Comparison of ENCODE assay signal across 1 cellular context in genomic region chr11:104843150-104843837, GRCh38.
TF ChIP-seq lines count a peak whose summit lies in the region.

No MANE protein-coding gene starts in this region.

TF ChIP-seq in GM12878, 131 proteins besides CTCF, POLR2A, EP300 and RAD21 (continued from another document):
- no peak for TF ChIP-seq CEBPZ (IDR thresholded peaks at IDR 0.05; ENCODE audit: low read depth, low read length)
- no peak for TF ChIP-seq SREBF2 (IDR thresholded peaks at IDR 0.05; ENCODE audit: low read length)
- no peak for TF ChIP-seq SUZ12 (IDR thresholded peaks at IDR 0.05; ENCODE audit: unreplicated experiment)
- TF ChIP-seq CEBPB (IDR thresholded peaks at IDR 0.05; ENCODE audit: borderline replicate concordance in 1 of 2, low read depth in 2 of 2, low read length in 2 of 2) = no peak
